ENCODE assay signal across 1 cellular context in genomic region chr5:109682383-109682782, GRCh38.
TF ChIP-seq lines count a peak whose summit lies in the region.

No MANE protein-coding gene starts in this region.

TF ChIP-seq in WTC11, 78 proteins besides CTCF, POLR2A, EP300 and RAD21 (continued from another document):
- TF ChIP-seq CBFB (CRISPR knock-in tag; IDR thresholded peaks at IDR 0.05; ENCODE audit: low read depth): no peak
